In genomic region chr6:151205971-151206600, GRCh38 we compare ENCODE assay signal across 30 cellular contexts. TPM values are rescaled to one million over a fixed set of nuclear protein-coding genes. Genes with fewer than 3 reads are reported as not detected.
A peak's percentile ranks its signal among the peaks of the same experiment; 100 is the strongest.
DNase-seq lines count a peak whose midpoint lies in the region; TF ChIP-seq lines count a peak whose summit lies in the region.
"Had no signal": no experiment of that assay in that cellular context is flagged by ENCODE, and none has a peak within 500 bp of the region (broad histone marks: within the 10 kb centered on the region; RNA-seq: fewer than 3 reads in every experiment).

No MANE protein-coding gene starts in this region.

- H3K9ac ChIP-seq in GM23248 (no peak overlapping the region), endodermal cell (ENCODE audit: extremely low read depth, low read length, poor library complexity, severe bottlenecking) (no peak overlapping the region)
- H3K9ac ChIP-seq: parathyroid adenoma had no signal

- H4K20me1 ChIP-seq in GM23248 (ENCODE audit: insufficient read depth) = no peaks in the 10 kb centered on the region

- H3K36me3 Mint-ChIP-seq in endodermal cell (ENCODE audit: low read depth) = no peaks in the 10 kb centered on the region
- H3K36me3 Mint-ChIP-seq: activated naive CD8-positive, alpha-beta T cell treated with anti-CD3 and anti-CD28 coated beads, Interleukin-2, amount 10 ng/mL, durations not matched to agents 7 days and 5 days; CD14-positive monocyte had no signal

- POLR2A ChIA-PET in RWPE1 (lab: Yijun Ruan, JAX; ENCODE audit: low non-redundant PET) = no interaction called here

- H3K9me2 ChIP-seq in GM23248 (ENCODE audit: insufficient read depth) = no peaks in the 10 kb centered on the region

- no peaks in the 10 kb centered on the region; the same call in 1 of the 2 replicates for H3K27me3 ChIP-seq in GM23248 (replicated peaks; ENCODE audit: insufficient read depth)
- H3K27me3 ChIP-seq in endodermal cell (ENCODE audit: control insufficient read depth, insufficient read depth, low read length, poor library complexity, severe bottlenecking) = no peaks in the 10 kb centered on the region
- H3K27me3 ChIP-seq: ascending aorta, colonic mucosa, heart right ventricle had no signal

- H3K36me3 ChIP-seq in GM23248 (ENCODE audit: low read depth) (no peaks in the 10 kb centered on the region), endodermal cell (ENCODE audit: control insufficient read depth, insufficient read depth, low read length) (no peaks in the 10 kb centered on the region)
- H3K36me3 ChIP-seq: ascending aorta, colonic mucosa, heart right ventricle, left ventricle myocardium inferior, thoracic aorta had no signal

- no peaks in the 10 kb centered on the region for H3K79me2 ChIP-seq in GM23248 (ENCODE audit: insufficient read depth)
- H3K79me2 ChIP-seq: parathyroid adenoma had no signal

- no peak overlapping the region for H3K27ac ChIP-seq in GM23248
- H3K27ac ChIP-seq in endodermal cell (ENCODE audit: low read depth, low read length) = peak overlapping the region; percentile 79
- no peak overlapping the region for H3K27ac ChIP-seq in RWPE1
- H3K27ac ChIP-seq: ascending aorta, colonic mucosa, heart right ventricle, left ventricle myocardium inferior, parathyroid adenoma, SK-N-MC, thoracic aorta had no signal

- in situ Hi-C loops in GM23248 (cut with MboI) = no loop called here

- no peak overlapping the region for H3K4me3 ChIP-seq in GM23248
- H3K4me3 ChIP-seq in endodermal cell (ENCODE audit: low read length) = no peak overlapping the region
- H3K4me3 ChIP-seq: ascending aorta, colonic mucosa, heart right ventricle, left ventricle myocardium inferior, SK-N-MC, thoracic aorta had no signal

- no peaks in the 10 kb centered on the region for H3K27me3 Mint-ChIP-seq in endodermal cell (ENCODE audit: insufficient read depth)

- no peak overlapping the region for H3K27ac Mint-ChIP-seq in endodermal cell
- H3K27ac Mint-ChIP-seq: activated naive CD8-positive, alpha-beta T cell treated with anti-CD3 and anti-CD28 coated beads, Interleukin-2, amount 10 ng/mL, durations not matched to agents 7 days and 5 days; activated T-cell treated with anti-CD3 and anti-CD28 coated beads, Interleukin-2, amount 50 U/mL, for 24 hours; stimulated activated naive CD8-positive, alpha-beta T cell treated with anti-CD3 and anti-CD28 coated beads, Interleukin-15, Interleukin-2, amounts not matched to agents 100 ng/mL and 50 ng/mL, for 24 hours; T-helper 17 cell had no signal

- no peak overlapping the region for H2AFZ ChIP-seq in GM23248
- H2AFZ ChIP-seq: parathyroid adenoma had no signal

- peaks cover 9% of the 10 kb centered on the region for H3K9me3 Mint-ChIP-seq in endodermal cell
- H3K9me3 Mint-ChIP-seq: activated naive CD8-positive, alpha-beta T cell treated with anti-CD3 and anti-CD28 coated beads, Interleukin-2, amount 10 ng/mL, durations not matched to agents 7 days and 5 days had no signal

- no peak overlapping the region for H3K4me2 ChIP-seq in GM23248 (ENCODE audit: unreplicated experiment)

- WGBS in GM23248 (ENCODE audit: low coverage in 1 of 2, low lambda C conversion rate in 2 of 2, missing lambda C conversion rate in 2 of 2), 2 experiments = 82 to 89% methylated on average over 4 of the region's 4 CpGs
- 88% methylated on average over 2 to 4 of the region's 4 CpGs for WGBS in endodermal cell (ENCODE audit: insufficient coverage in 1 of 2, insufficient read length in 1 of 2), 2 experiments

- no peaks in the 10 kb centered on the region for H3K9me3 ChIP-seq in GM23248 (ENCODE audit: low read depth)
- H3K9me3 ChIP-seq in endodermal cell (ENCODE audit: control insufficient read depth, low read length) = peaks cover 5% of the 10 kb centered on the region
- H3K9me3 ChIP-seq: colonic mucosa had no signal

- H3K4me1 ChIP-seq in GM23248 (ENCODE audit: insufficient read depth) (no peaks in the 10 kb centered on the region; the same call in 1 of the 2 replicates), endodermal cell (ENCODE audit: control insufficient read depth, insufficient read depth, low read length) (no peaks in the 10 kb centered on the region)
- H3K4me1 ChIP-seq: ascending aorta, colonic mucosa, parathyroid adenoma had no signal

- no peaks in the 10 kb centered on the region for H3K4me1 Mint-ChIP-seq in endodermal cell
- H3K4me1 Mint-ChIP-seq: activated naive CD8-positive, alpha-beta T cell treated with anti-CD3 and anti-CD28 coated beads, Interleukin-2, amount 10 ng/mL, durations not matched to agents 7 days and 5 days; T-helper 17 cell had no signal

- TF ChIP-seq CTCF in endodermal cell (conservative IDR thresholded peaks at IDR 0.05) (no peak), RWPE1 (conservative IDR thresholded peaks at IDR 0.05; ENCODE audit: low read depth) (no peak)

- H3F3A ChIP-seq in GM23248 (ENCODE audit: insufficient read depth) = 0 out of 2 replicates have a peak, but pooled peaks cover 5% of the 10 kb centered on the region

- CTCF ChIA-PET in RWPE1 (lab: Yijun Ruan, JAX) = interaction anchor here (1.2 kb wide), 1 partner anchor 139 kb away, joined by 3 read pairs; no protein-coding TSS in a partner anchor

- H3K4me3 Mint-ChIP-seq in endodermal cell = no peak overlapping the region
- H3K4me3 Mint-ChIP-seq: activated naive CD8-positive, alpha-beta T cell treated with anti-CD3 and anti-CD28 coated beads, Interleukin-2, amount 10 ng/mL, durations not matched to agents 7 days and 5 days; activated T-cell treated with anti-CD3 and anti-CD28 coated beads, Interleukin-2, amount 50 U/mL, for 24 hours; CD14-positive monocyte; stimulated activated naive CD8-positive, alpha-beta T cell treated with anti-CD3 and anti-CD28 coated beads, Interleukin-15, Interleukin-2, amounts not matched to agents 100 ng/mL and 50 ng/mL, for 24 hours; T-helper 17 cell had no signal

- DNase-seq in GM23248 = peak; percentile 17
- peak; percentile 22 for DNase-seq in MV-4-11 (lab: John Stamatoyannopoulos, UW)
- no peak for DNase-seq in endodermal cell
- peak; percentile 62 for DNase-seq in renal cortical epithelial cell (ENCODE audit: low read depth)
- DNase-seq in RWPE1 (ENCODE audit: low spot score) = no peak
- no peak for DNase-seq in NCI-H524 (lab: John Stamatoyannopoulos, UW)
- DNase-seq in NCI-H2081 (lab: John Stamatoyannopoulos, UW) = no peak
- DNase-seq: activated gamma-delta T cell treated with Interleukin-2 at 50 U/mL for 16 hours; activated naive CD8-positive, alpha-beta T cell treated with anti-CD3 and anti-CD28 coated beads, Interleukin-2, amount 10 ng/mL, durations not matched to agents 7 days and 5 days; activated T-cell treated with anti-CD3 and anti-CD28 coated beads, Interleukin-2, amount 50 U/mL, for 24 hours; Calu3; colonic mucosa; DMS79 treated with DMSO at 0.1 percent for 48 hours; effector CD8-positive, alpha-beta T cell; GF-D8; heart right ventricle; KBM-7; left ventricle myocardium inferior; mesendoderm; NCI-H1417 treated with DMSO at 0.1 percent for 48 hours; right cardiac atrium; RPMI8226; stimulated activated CD4-positive, alpha-beta T cell treated with anti-CD3 and anti-CD28 coated beads, Interleukin-1b, Interleukin-23, amount 100 ng/mL, for 48 hours; T-helper 17 cell had no signal

RNA-seq across cellular contexts. Expression of gene AKAP12, which starts 33.7 kb away (rescaled TPM):
- 15.2 and 15.7 TPM in 2 replicates for total RNA-seq in GM23248 (2014; rRNA removed; shearing (Covaris generic))
- 20.4 and 24.6 TPM in 2 replicates for polyA plus RNA-seq in GM23248 (2016; fragmentation: Nextera tagmentation; extraction: Ambion mirVana)
- 10 to 100 TPM; 27.3 to 33.3 TPM for total RNA-seq in endodermal cell
- 45.6 TPM for polyA plus RNA-seq in endodermal cell (2013, experiment 1 of 2)
- 52.5 TPM for polyA plus RNA-seq in endodermal cell (2013, experiment 2 of 2)
- total RNA-seq in renal cortical epithelial cell = 54.4 and 218 TPM in 2 replicates
- polyA plus RNA-seq: CD14-positive monocyte had no signal

Comparison
In these comparisons a context has a peak if more than half of its experiments do, and no peak if none do; other contexts are left out.
1. DNase-seq: peak in GM23248 (single experiment), MV-4-11 (single experiment) and renal cortical epithelial cell (single experiment); none in endodermal cell (single experiment), RWPE1 (single experiment), NCI-H524 (0 of 2) and NCI-H2081 (0 of 2).